In the genomic region with DNA sequence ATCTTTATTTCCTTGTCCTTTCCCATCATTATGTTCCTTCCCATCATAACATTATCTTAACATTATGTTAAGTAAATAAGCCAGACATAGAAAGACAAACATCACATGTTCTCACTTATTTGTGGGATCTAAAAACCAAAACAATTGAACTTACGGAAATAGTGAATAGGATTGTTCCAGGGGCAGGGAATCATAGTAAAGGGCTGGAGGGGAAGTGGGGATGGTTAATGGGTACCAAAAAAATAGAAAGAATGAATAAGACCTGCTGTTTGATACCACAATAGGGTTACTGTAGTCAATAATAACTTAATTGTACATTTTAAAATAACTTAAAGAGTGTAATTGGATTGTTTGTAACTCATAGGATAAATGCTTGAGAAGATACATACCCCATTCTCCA, we compare ENCODE assay signal across 21 cellular contexts.
"Had no signal": no experiment of that assay in that cellular context is flagged by ENCODE, and none has a peak within 500 bp of the region (broad histone marks: within the 10 kb centered on the region; RNA-seq: fewer than 3 reads in every experiment).

No MANE protein-coding gene starts in this region.

- ATAC-seq: left lung; natural killer cell treated with Interleukin-12 subunit alpha and Interleukin-12 subunit beta and Interleukin-15 and Interleukin-18, amount 100 ng/mL, for 72 hours; psoas muscle; upper lobe of right lung; WTC11 had no signal

- H3K27ac Mint-ChIP-seq: brain; natural killer cell treated with Interleukin-12 subunit alpha and Interleukin-12 subunit beta and Interleukin-15 and Interleukin-18, amount 100 ng/mL, for 72 hours; T-helper 1 cell treated with Interleukin-12 subunit alpha and Interleukin-12 subunit beta and Interleukin-4 antibody, amounts not matched to agents 30 μg/mL and 1 μg/mL, for 36 hours; WTC11 had no signal

- H3K27me3 Mint-ChIP-seq: brain; natural killer cell treated with Interleukin-12 subunit alpha and Interleukin-12 subunit beta and Interleukin-15 and Interleukin-18, amount 100 ng/mL, for 72 hours had no signal

- H3K4me3 Mint-ChIP-seq: brain; natural killer cell treated with Interleukin-12 subunit alpha and Interleukin-12 subunit beta and Interleukin-15 and Interleukin-18, amount 100 ng/mL, for 72 hours; T-helper 1 cell treated with Interleukin-12 subunit alpha and Interleukin-12 subunit beta and Interleukin-4 antibody, amounts not matched to agents 30 μg/mL and 1 μg/mL, for 36 hours; WTC11 had no signal

- H3K36me3 Mint-ChIP-seq: brain; natural killer cell treated with Interleukin-12 subunit alpha and Interleukin-12 subunit beta and Interleukin-15 and Interleukin-18, amount 100 ng/mL, for 72 hours; WTC11 had no signal

- H3K9me3 Mint-ChIP-seq: brain; natural killer cell treated with Interleukin-12 subunit alpha and Interleukin-12 subunit beta and Interleukin-15 and Interleukin-18, amount 100 ng/mL, for 72 hours; T-helper 1 cell treated with Interleukin-12 subunit alpha and Interleukin-12 subunit beta and Interleukin-4 antibody, amounts not matched to agents 30 μg/mL and 1 μg/mL, for 36 hours had no signal

- DNase-seq: activated CD4-positive, alpha-beta T cell treated with anti-CD3 and anti-CD28 coated beads, Interleukin-2, amount 50 U/mL, for 48 hours; activated effector memory CD4-positive, alpha-beta T cell treated with anti-CD3 and anti-CD28 coated beads, Interleukin-2, amount 50 U/mL, for 16 hours; activated T-cell treated with anti-CD3 and anti-CD28 coated beads, Interleukin-2, amount 50 U/mL, for 1 hour; aorta; foreskin fibroblast; kidney glomerular epithelial cell; left lung; midbrain; ovary; psoas muscle; spleen; stimulated activated CD4-positive, alpha-beta T cell treated with anti-CD3 and anti-CD28 coated beads, Interleukin-4, amount 100 ng/mL, for 1 hour; stimulated activated naive CD4-positive, alpha-beta T cell; substantia nigra; T1000; thyroid gland; upper lobe of right lung had no signal

- H3K4me1 Mint-ChIP-seq: brain, WTC11 had no signal
